Comparison of ENCODE assay signal across 31 cellular contexts in the genomic region with DNA sequence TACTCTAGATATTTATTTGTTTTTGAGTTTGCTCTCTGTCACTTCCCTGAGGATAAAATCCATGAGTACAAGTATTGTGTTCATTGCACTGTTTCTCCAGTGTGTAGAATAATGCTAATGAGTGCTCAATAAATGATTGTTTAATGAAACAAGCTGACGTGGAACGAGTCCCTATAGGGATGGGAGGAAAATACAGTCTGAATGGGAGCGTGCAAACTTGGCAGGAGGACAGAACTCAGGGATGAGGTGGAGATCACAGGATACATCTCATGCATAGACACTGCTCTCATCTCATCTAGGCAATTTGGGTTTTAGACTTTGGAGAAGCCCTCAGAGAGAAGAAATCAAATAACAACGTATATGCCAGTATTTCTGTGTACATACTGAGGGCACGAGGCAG.
"Had no signal": no experiment of that assay in that cellular context is flagged by ENCODE, and none has a peak within 500 bp of the region (broad histone marks: within the 10 kb centered on the region; RNA-seq: fewer than 3 reads in every experiment).

No MANE protein-coding gene starts in this region.

- DNase-seq: activated B cell treated with CpG ODN at 0.5 μM for 24 hours; activated CD4-positive, alpha-beta memory T cell treated with anti-CD3 and anti-CD28 coated beads for 36 hours; activated CD4-positive, alpha-beta T cell treated with anti-CD3 and anti-CD28 coated beads for 4 hours; activated CD4-positive, alpha-beta T cell treated with anti-CD3 and anti-CD28 coated beads, Interleukin-2, amount 50 U/mL, for 1 hour; activated CD4-positive, alpha-beta T cell treated with anti-CD3 and anti-CD28 coated beads, Interleukin-2, amount 50 U/mL, for 4 hours; activated CD4-positive, CD25-positive, alpha-beta regulatory T cell treated with anti-CD3 and anti-CD28 coated beads, Interleukin-2, amount 50 U/mL, for 72 hours; activated CD8-positive, alpha-beta memory T cell treated with anti-CD3 and anti-CD28 coated beads, Interleukin-2, amount 50 U/mL, for 4 hours; activated CD8-positive, alpha-beta T cell treated with anti-CD3 and anti-CD28 coated beads for 36 hours; activated effector memory CD4-positive, alpha-beta T cell treated with anti-CD3 and anti-CD28 coated beads, Interleukin-2, amount 50 U/mL, for 16 hours; activated gamma-delta T cell treated with Interleukin-2 at 50 U/mL for 16 hours; activated naive CD4-positive, alpha-beta T cell; activated naive CD4-positive, alpha-beta T cell treated with anti-CD3 and anti-CD28 coated beads for 36 hours; activated naive CD4-positive, alpha-beta T cell treated with anti-CD3 and anti-CD28 coated beads, Interleukin-2, amount 50 U/mL, for 16 hours; activated naive CD8-positive, alpha-beta T cell treated with anti-CD3 and anti-CD28 coated beads for 36 hours; activated T-cell treated with anti-CD3 and anti-CD28 coated beads for 4 hours; activated T-cell treated with anti-CD3 and anti-CD28 coated beads, Interleukin-2, amount 50 U/mL, for 1 hour; activated T-cell treated with anti-CD3 and anti-CD28 coated beads, Interleukin-2, amount 50 U/mL, for 4 hours; activated T-cell treated with anti-CD3 and anti-CD28 coated beads, Interleukin-2, amount 50 U/mL, for 72 hours; adrenal gland; amniotic stem cell; aorta; body of pancreas; brain microvascular endothelial cell; central memory CD4-positive, alpha-beta T cell; T-helper 2 cell; T-helper 9 cell had no signal

- ATAC-seq: activated CD8-positive, alpha-beta T cell treated with anti-CD3 and anti-CD28 coated beads for 36 hours; activated naive CD4-positive, alpha-beta T cell treated with anti-CD3 and anti-CD28 coated beads, Interleukin-2, amount 50 U/mL, for 72 hours; activated T-cell treated with anti-CD3 and anti-CD28 coated beads, Interleukin-2, amount 50 U/mL, for 4 hours; activated T-cell treated with anti-CD3 and anti-CD28 coated beads, Interleukin-2, amount 50 U/mL, for 72 hours; activated T-helper 17 cell treated with anti-CD3 and anti-CD28 coated beads, Interleukin-2, amount 50 U/mL, for 72 hours; body of pancreas had no signal

- FAIRE-seq: astrocyte, colon, TTC549 had no signal
